Comparison of ENCODE assay signal across 25 cellular contexts in the genomic region with DNA sequence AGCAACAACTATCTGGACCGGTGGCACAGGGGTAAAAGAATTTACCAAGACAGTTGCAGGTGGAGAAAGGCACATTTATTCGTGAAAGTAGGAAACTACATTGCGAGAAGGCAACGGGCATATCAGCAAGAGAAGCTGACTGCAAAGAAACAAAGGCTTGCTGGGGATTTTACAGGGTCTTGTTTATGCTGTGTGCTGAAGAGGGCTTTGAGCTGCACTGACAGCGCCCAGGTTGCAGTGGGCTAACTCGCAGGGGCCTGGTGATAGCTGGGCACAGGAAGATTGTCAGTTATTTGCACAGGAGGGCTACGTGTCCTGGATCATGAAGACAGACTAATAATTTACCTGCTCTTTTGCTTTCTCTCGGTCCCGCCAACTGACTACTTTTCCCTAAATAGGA. TPM values are rescaled to one million over a fixed set of nuclear protein-coding genes. Genes with fewer than 3 reads are reported as not detected.
DNase-seq lines count a peak whose midpoint lies in the region; ATAC-seq and TF ChIP-seq lines count a peak whose summit lies in the region.
"Had no signal": no experiment of that assay in that cellular context is flagged by ENCODE, and none has a peak within 500 bp of the region (broad histone marks: within the 10 kb centered on the region; RNA-seq: fewer than 3 reads in every experiment).

No MANE protein-coding gene starts in this region.

- in situ Hi-C loops in Caki2 (cut with HindIII; ENCODE audit: low pct_unique_long_range_greater_than_20kb, low sequenced_read_pairs), result no loop called here

- peak overlapping the region; percentile 24 for H2AFZ ChIP-seq in neuron (ENCODE audit: low read depth, low read length)

- no peak for ATAC-seq in HG02970 (IDR thresholded peaks at IDR 0.05; ENCODE audit: low FRiP score, unreplicated experiment)
- no peak for ATAC-seq in GM19328 (IDR thresholded peaks at IDR 0.05; ENCODE audit: unreplicated experiment)
- ATAC-seq: effector memory CD8-positive, alpha-beta T cell; left lobe of liver had no signal

- no peaks in the 10 kb centered on the region for H3K9me3 ChIP-seq in neuron (ENCODE audit: low read length)
- H3K9me3 ChIP-seq: BE2C, HAP-1, tibial nerve had no signal

- H3K36me3 ChIP-seq in neuron (ENCODE audit: insufficient read depth, low read length), result no peaks in the 10 kb centered on the region
- H3K36me3 ChIP-seq: BE2C, HAP-1 had no signal

- DNase-seq in Caki2 (ENCODE audit: low read depth) (peak; percentile 4), LNCaP clone FGC (ENCODE audit: low read depth) (no peak), epithelial cell of proximal tubule (ENCODE audit: low read depth) (no peak), NCI-H1092 (lab: John Stamatoyannopoulos, UW) (no peak), MV-4-11 (lab: John Stamatoyannopoulos, UW) (no peak)
- DNase-seq: ACHN; activated CD4-positive, alpha-beta T cell treated with anti-CD3 and anti-CD28 coated beads for 1 hour; activated naive CD8-positive, alpha-beta T cell treated with anti-CD3 and anti-CD28 coated beads for 36 hours; activated T-cell treated with anti-CD3 and anti-CD28 coated beads for 4 hours; aorta; BE2C; cortex of kidney; effector memory CD8-positive, alpha-beta T cell; GF-D8; mesenchymal stem cell; NCI-H187 treated with DMSO at 0.1 percent for 48 hours; NCI-H774; stimulated activated CD4-positive, alpha-beta T cell treated with anti-CD3 and anti-CD28 coated beads, Interleukin-1b, Interleukin-23, amount 100 ng/mL, for 48 hours had no signal

- H3K4me3 ChIP-seq in LNCaP clone FGC (ENCODE audit: low read depth, low read length) (peak overlapping the region; percentile 34), epithelial cell of proximal tubule (ENCODE audit: low read depth, low read length) (peak overlapping the region; percentile 34), neuron (ENCODE audit: low read length) (no peak overlapping the region)
- H3K4me3 ChIP-seq: HAP-1, skin epidermis, tibial nerve had no signal

- peaks cover 20% of the 10 kb centered on the region for H3K4me1 ChIP-seq in neuron (ENCODE audit: insufficient read depth, low read length)
- H3K4me1 ChIP-seq: BE2C, tibial nerve had no signal

- peaks cover 5% of the 10 kb centered on the region for H3K27me3 ChIP-seq in neuron (ENCODE audit: insufficient read depth, low read length)
- H3K27me3 ChIP-seq: tibial nerve had no signal

- no peak for TF ChIP-seq CTCF in LNCaP clone FGC (IDR thresholded peaks at IDR 0.05; ENCODE audit: control insufficient read depth, extremely low read depth, insufficient read depth)
- no peak for TF ChIP-seq CTCF in epithelial cell of proximal tubule (conservative IDR thresholded peaks at IDR 0.05; ENCODE audit: low read depth, low read length)

RNA-seq across cellular contexts. Expression of gene TLR3, which starts 10.7 kb away (rescaled TPM):
- 2.4 and 2.9 TPM in 2 replicates for total RNA-seq in Caki2 (2014; rRNA removed; shearing (Covaris generic); ENCODE audit: low replicate concordance)
- total RNA-seq in epithelial cell of proximal tubule, result 4.7 and 5.5 TPM in 2 replicates
- total RNA-seq: activated naive CD8-positive, alpha-beta T cell treated with anti-CD3 and anti-CD28 coated beads for 36 hours had no signal

RNA-seq across cellular contexts. Expression of gene FAM149A, which starts 24.8 kb away (rescaled TPM):
- 44.2 and 47.7 TPM in 2 replicates for total RNA-seq in Caki2 (2014; rRNA removed; shearing (Covaris generic); ENCODE audit: low replicate concordance)
- 23.1 and 25.1 TPM in 2 replicates for total RNA-seq in epithelial cell of proximal tubule
